Comparison of ENCODE assay signal across 10 cellular contexts in genomic region chr3:52498134-52499054, GRCh38. TPM values are rescaled to one million over a fixed set of nuclear protein-coding genes. Genes with fewer than 3 reads are reported as not detected.
A peak's percentile ranks its signal among the peaks of the same experiment; 100 is the strongest.
DNase-seq lines count a peak whose midpoint lies in the region; ATAC-seq and TF ChIP-seq lines count a peak whose summit lies in the region.
"Had no signal": no experiment of that assay in that cellular context is flagged by ENCODE, and none has a peak within 500 bp of the region (broad histone marks: within the 10 kb centered on the region; RNA-seq: fewer than 3 reads in every experiment).

No MANE protein-coding gene starts in this region.

- no peaks in the 10 kb centered on the region for H3K4me1 Mint-ChIP-seq in Calu3 (ENCODE audit: low read depth, unreplicated experiment)

- H3K4me3 Mint-ChIP-seq in Calu3 (ENCODE audit: low read depth, unreplicated experiment) = no peak overlapping the region

- CTCF ChIA-PET in Calu3 (lab: Charles Lee) = no interaction called here

- no peak overlapping the region for H3K27ac Mint-ChIP-seq in Calu3 (ENCODE audit: unreplicated experiment)

- H3K36me3 Mint-ChIP-seq in Calu3 (ENCODE audit: insufficient read depth, unreplicated experiment) = no peaks in the 10 kb centered on the region

- peak overlapping the region; percentile 49 for H3K4me2 ChIP-seq in skeletal muscle satellite cell (ENCODE audit: low read length)
- H3K4me2 ChIP-seq: smooth muscle cell had no signal

- ATAC-seq in HG03039 (IDR thresholded peaks at IDR 0.05; ENCODE audit: unreplicated experiment) = no peak

- H3K9ac ChIP-seq in adipocyte (ENCODE audit: low read length) (peak overlapping the region; percentile 18), skeletal muscle satellite cell (ENCODE audit: low read depth, low read length) (no peak overlapping the region)

- in situ Hi-C loops in G401 (cut with HindIII; ENCODE audit: low sequenced_read_pairs) = no loop called here

- intact Hi-C loops in left ventricle myocardium inferior (cut with micrococcal nuclease) = no loop called here
- intact Hi-C loops in Calu3 (cut with micrococcal nuclease; ENCODE audit: unreplicated experiment) = no loop called here

- H3K27me3 ChIP-seq in adipocyte (replicated peaks; ENCODE audit: control insufficient read depth, insufficient read depth, low read length) (no peaks in the 10 kb centered on the region), left ventricle myocardium inferior (ENCODE audit: low read depth) (no peaks in the 10 kb centered on the region), skeletal muscle satellite cell (ENCODE audit: control insufficient read depth, insufficient read depth, low read length) (no peaks in the 10 kb centered on the region), WERI-Rb-1 (ENCODE audit: insufficient read depth, low read depth, severe bottlenecking) (no peaks in the 10 kb centered on the region)
- H3K27me3 ChIP-seq: SJSA1 had no signal

- TF ChIP-seq CTCF in left ventricle myocardium inferior (IDR thresholded peaks at IDR 0.05; ENCODE audit: borderline replicate concordance) (no peak), WERI-Rb-1 (IDR thresholded peaks at IDR 0.05; ENCODE audit: low read depth, low read length) (no peak), Calu3 (IDR thresholded peaks at IDR 0.05; ENCODE audit: unreplicated experiment) (no peak)

- H3K4me3 ChIP-seq in adipocyte (ENCODE audit: low read length) (no peak overlapping the region), left ventricle myocardium inferior (no peak overlapping the region), skeletal muscle satellite cell (ENCODE audit: low read length) (no peak overlapping the region), WERI-Rb-1 (ENCODE audit: low read depth, low read length) (no peak overlapping the region)
- H3K4me3 ChIP-seq: SJSA1, smooth muscle cell had no signal

- H3K9me3 Mint-ChIP-seq in Calu3 (ENCODE audit: low read depth, unreplicated experiment) = no peaks in the 10 kb centered on the region

- peaks cover 11% of the 10 kb centered on the region for H3K27me3 Mint-ChIP-seq in Calu3 (ENCODE audit: unreplicated experiment)

- H3K27ac ChIP-seq in left ventricle myocardium inferior (replicated peaks) (peak overlapping the region; percentile 81), WERI-Rb-1 (no peak overlapping the region)
- H3K27ac ChIP-seq: SJSA1 had no signal

- H3K36me3 ChIP-seq in adipocyte (ENCODE audit: control insufficient read depth, insufficient read depth, low read length, severe bottlenecking) (no peaks in the 10 kb centered on the region), left ventricle myocardium inferior (peaks cover 2% of the 10 kb centered on the region), skeletal muscle satellite cell (ENCODE audit: insufficient read depth, low read length) (peaks cover under 1% of the 10 kb centered on the region), WERI-Rb-1 (0 out of 2 replicates have a peak, but pooled peaks cover 4% of the 10 kb centered on the region)
- H3K36me3 ChIP-seq: SJSA1 had no signal

- no peaks in the 10 kb centered on the region for H3K9me3 ChIP-seq in adipocyte (ENCODE audit: control insufficient read depth, low read length)
- no peaks in the 10 kb centered on the region for H3K9me3 ChIP-seq in left ventricle myocardium inferior (replicated peaks)
- H3K9me3 ChIP-seq in skeletal muscle satellite cell (replicated peaks; ENCODE audit: low read length) = no peaks in the 10 kb centered on the region
- H3K9me3 ChIP-seq in WERI-Rb-1 (ENCODE audit: severe bottlenecking) = no peaks in the 10 kb centered on the region
- H3K9me3 ChIP-seq: SJSA1 had no signal

- H3K4me1 ChIP-seq in adipocyte (ENCODE audit: control insufficient read depth, insufficient read depth, low read length) (peaks cover 25% of the 10 kb centered on the region), left ventricle myocardium inferior (peaks cover 32% of the 10 kb centered on the region), skeletal muscle satellite cell (ENCODE audit: control insufficient read depth, insufficient read depth, low read length) (peaks cover 31% of the 10 kb centered on the region)
- H3K4me1 ChIP-seq: SJSA1 had no signal

- peak; percentile 71 for DNase-seq in HCEC 1CT
- DNase-seq in adipocyte (ENCODE audit: low read depth) = no peak
- DNase-seq in left ventricle myocardium inferior = peak; percentile 53
- DNase-seq in WERI-Rb-1 = no peak
- DNase-seq in G401 (ENCODE audit: low spot score) = no peak
- DNase-seq in Calu3 = no peak

- BruUV-seq in Calu3 (replicated peaks; lab: Mats Ljungman, UMichigan) = no TSS peak

RNA-seq across cellular contexts. Expression of gene STAB1, which starts 3.3 kb away (rescaled TPM):
- total RNA-seq in left ventricle myocardium inferior (67.2 TPM), Calu3 (2022) (0.26 TPM in 1 of 2 replicates, not detected in the other)
- under 0.01 TPM in 2 replicates for total RNA-seq in skeletal muscle satellite cell (2012; rRNA removed)
- not detected in 2 replicates for total RNA-seq in G401 (2014; rRNA removed; shearing (Covaris generic))
- total RNA-seq: SJSA1 had no signal

RNA-seq across cellular contexts. Expression of gene NT5DC2, which starts 35.3 kb away (rescaled TPM):
- total RNA-seq in left ventricle myocardium inferior (69.3 TPM), Calu3 (2022) (100 and 146 TPM in 2 replicates)
- total RNA-seq in skeletal muscle satellite cell (2012; rRNA removed) = 44.1 and 64.9 TPM in 2 replicates
- 36.9 and 53.2 TPM in 2 replicates for total RNA-seq in G401 (2014; rRNA removed; shearing (Covaris generic))

RNA-seq across cellular contexts. Expression of gene UQCC5, which starts 38.0 kb away (rescaled TPM):
- total RNA-seq in left ventricle myocardium inferior = 65.8 TPM
- 2.4 and 9.4 TPM in 2 replicates for total RNA-seq in skeletal muscle satellite cell (2012; rRNA removed)
- total RNA-seq in G401 (2014; rRNA removed; shearing (Covaris generic)) = 4.2 and 48.9 TPM in 2 replicates
- total RNA-seq in Calu3 (2022) = 14.0 and 15.1 TPM in 2 replicates

RNA-seq across cellular contexts. Expression of gene NISCH, which starts 43.0 kb away (rescaled TPM):
- total RNA-seq in left ventricle myocardium inferior = 44.3 TPM
- 40.8 and 46.9 TPM in 2 replicates for total RNA-seq in skeletal muscle satellite cell (2012; rRNA removed)
- total RNA-seq in G401 (2014; rRNA removed; shearing (Covaris generic)) = 25.5 and 28.9 TPM in 2 replicates
- 58.6 and 67.4 TPM in 2 replicates for total RNA-seq in Calu3 (2022)

RNA-seq across cellular contexts. Expression of gene TNNC1, which starts 44.6 kb away (rescaled TPM):
- total RNA-seq in left ventricle myocardium inferior = 8,962 TPM
- 185 TPM in 1 of 2 replicates, not detected in the other for total RNA-seq in skeletal muscle satellite cell (2012; rRNA removed)
- total RNA-seq in G401 (2014; rRNA removed; shearing (Covaris generic)) = 86.7 and 117 TPM in 2 replicates
- 25.5 and 26.5 TPM in 2 replicates for total RNA-seq in Calu3 (2022)

Comparison
In these comparisons a context has a peak if more than half of its experiments do, and no peak if none do; other contexts are left out.
1. DNase-seq: peak in HCEC 1CT (single experiment) and left ventricle myocardium inferior (single experiment); none in adipocyte (single experiment), WERI-Rb-1 (single experiment), G401 (single experiment) and Calu3 (single experiment).
2. RNA of gene STAB1, which starts 3.3 kb away (total RNA-seq): 67.2 TPM in left ventricle myocardium inferior (single experiment); 0.26 TPM in Calu3 and not detected in G401; every median in the first group is over 10 times any median in the second.